In genomic region chr11:43923327-43924111, GRCh38 we compare ENCODE assay signal across 9 cellular contexts. TPM values are rescaled to one million over a fixed set of nuclear protein-coding genes. Genes with fewer than 3 reads are reported as not detected.
DNase-seq lines count a peak whose midpoint lies in the region; ATAC-seq, FAIRE-seq and TF ChIP-seq lines count a peak whose summit lies in the region.
"Had no signal": no experiment of that assay in that cellular context is flagged by ENCODE, and none has a peak within 500 bp of the region (broad histone marks: within the 10 kb centered on the region; RNA-seq: fewer than 3 reads in every experiment).

No MANE protein-coding gene starts in this region.

- peak; percentile 67 for DNase-seq in EH (ENCODE audit: low read depth)
- peak; percentile 69 for DNase-seq in astrocyte (ENCODE audit: low read depth)
- DNase-seq in right cardiac atrium: peak; percentile 79 to 86 (median 79)
- DNase-seq in psoas muscle: peak; percentile 58 to 75
- no peak for DNase-seq in CD14-positive monocyte (ENCODE audit: low spot score)
- DNase-seq in GM19238 (ENCODE audit: insufficient read length, low spot score): no peak

- intact Hi-C loops in right cardiac atrium (cut with DNase I) (no loop called here), psoas muscle (cut with DNase I) (no loop called here), CD14-positive monocyte (cut with micrococcal nuclease) (no loop called here)

- H3K9me3 Mint-ChIP-seq in astrocyte (ENCODE audit: unreplicated experiment) (no peaks in the 10 kb centered on the region), CD14-positive monocyte (no peaks in the 10 kb centered on the region)
- H3K9me3 Mint-ChIP-seq: stimulated activated naive CD8-positive, alpha-beta T cell treated with anti-CD3 and anti-CD28 coated beads, Interleukin-15, Interleukin-2, amounts not matched to agents 100 ng/mL and 50 ng/mL, for 24 hours had no signal

- H3K27ac ChIP-seq in astrocyte (ENCODE audit: low read depth, low read length) (peak overlapping the region; percentile 79), right cardiac atrium (ENCODE audit: low read length) (peak overlapping the region; percentile 91), psoas muscle (peak overlapping the region; percentile 85)

- ATAC-seq in right cardiac atrium (peak; percentile 74 to 83), psoas muscle (peak in 1 of 4 donors; percentile 33), GM21619 (IDR thresholded peaks at IDR 0.05; ENCODE audit: unreplicated experiment) (no peak), GM19324 (IDR thresholded peaks at IDR 0.05; ENCODE audit: low FRiP score, unreplicated experiment) (no peak)

- no peaks in the 10 kb centered on the region for H3K27me3 ChIP-seq in astrocyte (ENCODE audit: insufficient read depth, low read length)
- no peaks in the 10 kb centered on the region for H3K27me3 ChIP-seq in right cardiac atrium (ENCODE audit: control insufficient read depth, insufficient read depth)
- H3K27me3 ChIP-seq in psoas muscle (ENCODE audit: insufficient read depth in 3 of 3, low read length in 2 of 3): no peaks in the 10 kb centered on the region

- peak overlapping the region; percentile 69 for H3K9ac ChIP-seq in astrocyte (ENCODE audit: low read length)

- H3K4me3 Mint-ChIP-seq in astrocyte (ENCODE audit: unreplicated experiment) (peak overlapping the region; percentile 45), CD14-positive monocyte (no peak overlapping the region)
- H3K4me3 Mint-ChIP-seq: stimulated activated naive CD8-positive, alpha-beta T cell treated with anti-CD3 and anti-CD28 coated beads, Interleukin-15, Interleukin-2, amounts not matched to agents 100 ng/mL and 50 ng/mL, for 24 hours had no signal

- H2AFZ ChIP-seq in astrocyte (ENCODE audit: low read depth, low read length): no peak overlapping the region

- peaks cover 38% of the 10 kb centered on the region for H3K4me1 ChIP-seq in astrocyte (ENCODE audit: insufficient read depth, low read length)
- H3K4me1 ChIP-seq in right cardiac atrium (ENCODE audit: control insufficient read depth, insufficient read depth, low read length): peaks cover 19% of the 10 kb centered on the region
- H3K4me1 ChIP-seq in psoas muscle: peaks cover 39% of the 10 kb centered on the region

- H3K36me3 ChIP-seq in astrocyte (ENCODE audit: insufficient read depth, low read length) (peaks cover 10% of the 10 kb centered on the region), psoas muscle (ENCODE audit: insufficient read depth in 1 of 2, low read depth in 1 of 2) (peaks cover 0 to 7% of the 10 kb centered on the region in 2 donors)

- TF ChIP-seq CTCF in astrocyte (IDR thresholded peaks at IDR 0.05; ENCODE audit: insufficient read depth, low read depth, low read length): no peak
- TF ChIP-seq CTCF in psoas muscle (IDR thresholded peaks at IDR 0.05): no peak
- no peak for TF ChIP-seq CTCF in CD14-positive monocyte (IDR thresholded peaks at IDR 0.05)

- H3K9me3 ChIP-seq in astrocyte (ENCODE audit: insufficient read depth, low read depth, low read length) (no peaks in the 10 kb centered on the region), right cardiac atrium (ENCODE audit: control insufficient read depth, low read length) (no peaks in the 10 kb centered on the region), psoas muscle (no peaks in the 10 kb centered on the region)

- peaks cover 3% of the 10 kb centered on the region for H4K20me1 ChIP-seq in astrocyte (ENCODE audit: insufficient read depth, low read length)

- H3K79me2 ChIP-seq in astrocyte (ENCODE audit: insufficient read depth, low read length): no peaks in the 10 kb centered on the region

- H3K4me1 Mint-ChIP-seq in astrocyte (ENCODE audit: low read depth, unreplicated experiment) (peaks cover 46% of the 10 kb centered on the region), CD14-positive monocyte (peaks cover 2% of the 10 kb centered on the region)

- H3K27me3 Mint-ChIP-seq in astrocyte (ENCODE audit: low read depth, unreplicated experiment) (peaks cover 3% of the 10 kb centered on the region), CD14-positive monocyte (ENCODE audit: low read depth in 3 of 3) (no peaks in the 10 kb centered on the region)
- H3K27me3 Mint-ChIP-seq: stimulated activated naive CD8-positive, alpha-beta T cell treated with anti-CD3 and anti-CD28 coated beads, Interleukin-15, Interleukin-2, amounts not matched to agents 100 ng/mL and 50 ng/mL, for 24 hours had no signal

- peak overlapping the region; percentile 60 for H3K4me2 ChIP-seq in astrocyte (ENCODE audit: low read length)

- no peak for FAIRE-seq in astrocyte (lab: Jason Lieb, UNC)

- peaks cover 4% of the 10 kb centered on the region for H3K36me3 Mint-ChIP-seq in astrocyte (ENCODE audit: low read depth, unreplicated experiment)
- H3K36me3 Mint-ChIP-seq in CD14-positive monocyte: peaks cover 34 to 35% of the 10 kb centered on the region in 2 donors

- H3K27ac Mint-ChIP-seq in astrocyte (ENCODE audit: unreplicated experiment) (peak overlapping the region; percentile 81), CD14-positive monocyte (peak overlapping the region in 2 of 7 donors; percentile 25 to 53)
- H3K27ac Mint-ChIP-seq: stimulated activated naive CD8-positive, alpha-beta T cell treated with anti-CD3 and anti-CD28 coated beads, Interleukin-15, Interleukin-2, amounts not matched to agents 100 ng/mL and 50 ng/mL, for 24 hours had no signal

- WGBS in right cardiac atrium: 31% methylated on average over 8 of the region's 8 CpGs
- WGBS in psoas muscle, 3 donors: 44 to 57% (median 50%) methylated on average over 8 of the region's 8 CpGs

- no peak overlapping the region for H3K4me3 ChIP-seq in astrocyte (ENCODE audit: insufficient read depth, low read depth, low read length)
- no peak overlapping the region for H3K4me3 ChIP-seq in right cardiac atrium (ENCODE audit: low read length)
- H3K4me3 ChIP-seq in psoas muscle: no peak overlapping the region

RNA-seq across cellular contexts. Expression of gene C11orf96, which starts 18.9 kb away (rescaled TPM):
- total RNA-seq in astrocyte (1.8 and 3.1 TPM in 2 replicates), right cardiac atrium (100 to 1,000 TPM in 1 of 4 donors, 10 to 100 TPM in 3; 26.5 to 107 (median 36.5) TPM), psoas muscle (100 to 1,000 TPM in 1 of 4 donors, 10 to 100 TPM in 3; 16.5 to 122 (median 61.0) TPM)
- polyA plus RNA-seq in right cardiac atrium (68.0 TPM), psoas muscle (10 to 100 TPM in 1 of 3 donors, 1 to 10 TPM in 2; 8.5 to 13.2 (median 10.0) TPM), CD14-positive monocyte (not detected)

RNA-seq across cellular contexts. Expression of gene ALKBH3, which starts 42.9 kb away (rescaled TPM):
- total RNA-seq in astrocyte (24.8 and 30.5 TPM in 2 replicates), right cardiac atrium (10 to 100 TPM; 15.1 to 18.6 (median 17.4) TPM), psoas muscle (10 to 100 TPM; 27.4 to 43.1 (median 37.9) TPM)
- polyA plus RNA-seq in right cardiac atrium (17.4 TPM), psoas muscle (10 to 100 TPM; 28.3 to 47.1 (median 28.8) TPM), CD14-positive monocyte (10 to 100 TPM; 22.7 to 25.8 TPM)

Comparison
In these comparisons a context has a peak if more than half of its experiments do, and no peak if none do; other contexts are left out.
1. DNase-seq: peak in EH (single experiment), astrocyte (single experiment), right cardiac atrium (3 of 3) and psoas muscle (2 of 2); none in CD14-positive monocyte (single experiment) and GM19238 (single experiment).
2. ATAC-seq: peak in right cardiac atrium (2 of 2); none in GM21619 (single experiment) and GM19324 (single experiment).
3. Peak in every context shown above with its lines, with median percentiles within 50 percentile points of each other: H3K27ac ChIP-seq.